ENCODE assay signal across 8 cellular contexts in the genomic region with DNA sequence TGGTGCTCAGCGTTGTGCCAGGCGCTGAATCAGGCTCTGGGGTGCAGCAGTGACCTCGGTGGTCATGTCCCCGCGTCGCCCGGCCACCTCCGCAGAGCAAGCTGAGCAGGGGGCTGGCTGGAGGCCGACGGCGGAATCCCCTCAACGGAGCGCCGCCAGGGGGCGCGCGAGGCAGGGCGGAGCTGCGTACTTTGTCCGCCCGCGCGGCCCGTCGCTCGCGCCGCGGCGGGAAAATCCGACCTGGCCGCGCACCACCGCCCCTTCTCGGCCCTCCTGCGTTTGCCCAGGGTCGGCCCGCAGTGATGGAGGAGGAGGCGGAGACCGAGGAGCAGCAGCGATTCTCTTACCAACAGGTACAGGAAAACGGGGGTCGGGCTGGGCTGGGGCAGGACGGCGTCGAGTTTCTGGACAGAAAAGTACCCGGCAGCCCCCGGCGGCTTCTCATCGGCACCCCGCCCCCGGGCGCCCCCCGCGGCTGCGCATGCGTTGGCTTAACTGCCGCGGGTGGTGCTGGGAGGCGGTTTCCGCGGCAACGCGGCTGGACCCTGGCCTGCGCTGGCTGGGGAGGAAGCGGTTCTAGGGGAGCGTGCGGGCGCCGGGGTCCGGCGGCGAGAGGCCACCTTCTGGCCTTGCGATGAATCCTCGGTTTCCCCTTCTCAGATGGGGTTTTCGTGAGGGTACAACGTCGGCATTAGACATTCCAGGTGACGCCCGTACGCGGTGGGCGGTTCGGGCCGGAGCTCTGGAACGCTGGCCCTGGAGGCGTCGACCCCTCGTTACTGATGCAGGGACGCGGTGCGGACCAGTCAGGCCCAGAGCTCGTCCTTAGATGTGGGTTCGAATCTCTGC. TPM values are rescaled to one million over a fixed set of nuclear protein-coding genes. Genes with fewer than 3 reads are reported as not detected.
DNase-seq lines count a peak whose midpoint lies in the region; ATAC-seq, FAIRE-seq and TF ChIP-seq lines count a peak whose summit lies in the region.

A gene (plus strand): TSS at position 218 of the 849 bp plus-strand sequence. CDS start 85 bp downstream, at position 303.

- DNase-seq in ACHN (peak; percentile 89), NCI-H2196 (lab: John Stamatoyannopoulos, UW; ENCODE audit: unreplicated experiment) (peak; percentile 93), T47D (ENCODE audit: low read depth in 1 of 2, low spot score in 1 of 2) (peak; percentile 83 to 88), iPS-NIHi11 (ENCODE audit: low spot score) (peak; percentile 97), small intestine (peak; percentile 89)

- peak; percentile 64 for TF ChIP-seq POLR2A in GM18526 (IDR thresholded peaks at IDR 0.05; ENCODE audit: extremely low read depth, insufficient read length)

- H3K4me3 ChIP-seq in small intestine (ENCODE audit: low read depth in 1 of 2, low read length in 2 of 2) = peak within 1 kb of the TSS; percentile 62 to 85

- peak; percentile 95 for TF ChIP-seq CTCF in VCaP (conservative IDR thresholded peaks at IDR 0.05)

- no peaks in the 10 kb centered on the region for H3K36me3 ChIP-seq in small intestine (ENCODE audit: control insufficient read depth in 2 of 2, insufficient read depth in 2 of 2, low read length in 2 of 2)

- H3K9me3 ChIP-seq in small intestine (ENCODE audit: control insufficient read depth, low read depth) = no peaks in the 10 kb centered on the region

- WGBS in small intestine, 3 donors = 0% methylated on average over 77 to 94 of the region's 94 CpGs

- in situ Hi-C loops in ACHN (cut with HindIII; ENCODE audit: low pct_ligation_motif_present, low pct_unique_long_range_greater_than_20kb, low sequenced_read_pairs) (no loop called here), T47D (cut with HindIII; ENCODE audit: low pct_unique_long_range_greater_than_20kb, low sequenced_read_pairs) (no loop called here)

- peak within 1 kb of the TSS; percentile 66 for H3K27ac ChIP-seq in VCaP
- H3K27ac ChIP-seq in small intestine (ENCODE audit: low read depth in 1 of 2, low read length in 1 of 2) = peak within 1 kb of the TSS in 1 of 2 donors; percentile 80

- H3K27me3 ChIP-seq in small intestine (ENCODE audit: control insufficient read depth in 2 of 2, insufficient read depth in 2 of 2, low read length in 2 of 2) = no peaks in the 10 kb centered on the region

- no peak for FAIRE-seq in small intestine (lab: Jason Lieb, UNC)

- ATAC-seq in HG03066 (IDR thresholded peaks at IDR 0.05; ENCODE audit: low read depth, unreplicated experiment) = peak; percentile 83

- no peaks in the 10 kb centered on the region for H3K4me1 ChIP-seq in small intestine (ENCODE audit: control insufficient read depth in 2 of 2, insufficient read depth in 1 of 2, low read depth in 1 of 2, low read length in 1 of 2)

RNA-seq across cellular contexts. Expression of the gene that starts here (rescaled TPM):
- polyA plus RNA-seq in small intestine = 10 to 100 TPM; 11.3 to 28.3 (median 27.3) TPM
